9 cellular contexts compared by ENCODE assay signal in the genomic region with DNA sequence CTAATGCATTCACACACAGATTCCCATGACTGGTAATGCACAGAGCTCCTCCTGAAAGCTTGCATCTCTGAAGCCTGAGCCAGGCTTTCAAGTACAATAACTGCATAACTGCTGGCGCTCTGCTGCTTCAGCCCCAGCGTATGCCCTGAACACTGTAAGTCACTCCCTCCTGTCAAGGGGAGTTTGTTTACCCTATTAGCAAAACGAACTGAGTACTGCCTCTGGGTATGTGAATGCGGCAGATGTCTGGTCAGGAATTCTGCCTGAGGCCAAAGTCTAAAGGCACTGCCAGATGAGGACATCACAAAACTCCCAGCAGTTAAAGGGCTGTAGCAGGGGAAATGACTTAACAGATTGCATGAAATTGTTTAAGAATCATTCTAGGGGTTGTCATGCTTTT.
DNase-seq lines count a peak whose midpoint lies in the region; ATAC-seq and TF ChIP-seq lines count a peak whose summit lies in the region.
"Had no signal": no experiment of that assay in that cellular context is flagged by ENCODE, and none has a peak within 500 bp of the region (broad histone marks: within the 10 kb centered on the region; RNA-seq: fewer than 3 reads in every experiment).

No MANE protein-coding gene starts in this region.

- CTCF ChIA-PET in MCF 10A (lab: Yijun Ruan, JAX) = no interaction called here

- no TSS peak for BruUV-seq in MCF 10A (replicated peaks; lab: Mats Ljungman, UMichigan)

- H3K27ac ChIP-seq in breast epithelium = no peak overlapping the region
- no peak overlapping the region for H3K27ac ChIP-seq in caudate nucleus (ENCODE audit: low read depth, low read length)

- POLR2A ChIA-PET in MCF 10A (lab: Yijun Ruan, JAX) = interaction anchor here (0.6 kb wide), 1 partner anchor 68 kb away, joined by 3 read pairs; no protein-coding TSS in a partner anchor

- no peak overlapping the region for H3K27ac Mint-ChIP-seq in MCF 10A (ENCODE audit: low read depth, unreplicated experiment)

- H3K4me1 Mint-ChIP-seq in MCF 10A (ENCODE audit: insufficient read depth, unreplicated experiment) = no peaks in the 10 kb centered on the region

- no peak overlapping the region for H3K4me3 ChIP-seq in breast epithelium
- no peak overlapping the region for H3K4me3 ChIP-seq in fibroblast of mammary gland (ENCODE audit: control insufficient read depth, low read depth, low read length)

- peaks cover 0 to 12% of the 10 kb centered on the region in 2 donors for H3K9me3 ChIP-seq in breast epithelium

- no peaks in the 10 kb centered on the region for H3K27me3 ChIP-seq in breast epithelium

- DNase-seq in MCF 10A (ENCODE audit: unreplicated experiment) (peak; percentile 69), breast epithelium (ENCODE audit: low spot score in 2 of 2) (no peak), NCI-H774 (lab: John Stamatoyannopoulos, UW) (peak; percentile 60), fibroblast of mammary gland (ENCODE audit: low read depth) (peak; percentile 48), caudate nucleus (lab: John Stamatoyannopoulos, UW) (no peak), left ventricle myocardium superior (no peak)
- DNase-seq in stimulated activated naive CD4-positive, alpha-beta T cell treated with Interleukin-2 at 50 U/mL for 16 hours (lab: John Stamatoyannopoulos, UW) = no peak
- DNase-seq: activated CD4-positive, alpha-beta T cell treated with anti-CD3 and anti-CD28 coated beads for 48 hours had no signal

- no peaks in the 10 kb centered on the region for H3K36me3 ChIP-seq in breast epithelium

- no peak overlapping the region for H3K4me3 Mint-ChIP-seq in MCF 10A (ENCODE audit: unreplicated experiment)

- intact Hi-C loops in MCF 10A (cut with micrococcal nuclease) = no loop called here
- intact Hi-C loops in breast epithelium (cut with DNase I; ENCODE audit: low total_unique reads) = no loop called here
- intact Hi-C loops in left ventricle myocardium superior (cut with micrococcal nuclease) = no loop called here

- TF ChIP-seq CTCF in MCF 10A (IDR thresholded peaks at IDR 0.05; ENCODE audit: unreplicated experiment) (no peak), breast epithelium (IDR thresholded peaks at IDR 0.05) (no peak), fibroblast of mammary gland (conservative IDR thresholded peaks at IDR 0.05; ENCODE audit: control insufficient read depth, insufficient read depth, low read depth, low read length) (no peak)

- H3K9me3 Mint-ChIP-seq in MCF 10A (ENCODE audit: unreplicated experiment) = no peaks in the 10 kb centered on the region

- ATAC-seq in HG03460 (IDR thresholded peaks at IDR 0.05; ENCODE audit: unreplicated experiment) = no peak
- ATAC-seq in left ventricle myocardium superior = no peak

- no peak for TF ChIP-seq POLR2A in breast epithelium (IDR thresholded peaks at IDR 0.05)

- no peaks in the 10 kb centered on the region for H3K4me1 ChIP-seq in breast epithelium

- no peaks in the 10 kb centered on the region for H3K36me3 Mint-ChIP-seq in MCF 10A (ENCODE audit: insufficient read depth, unreplicated experiment)

- no peaks in the 10 kb centered on the region for H3K27me3 Mint-ChIP-seq in MCF 10A (ENCODE audit: insufficient read depth, unreplicated experiment)

Comparison
In these comparisons a context has a peak if more than half of its experiments do, and no peak if none do; other contexts are left out.
1. DNase-seq: peak in MCF 10A (single experiment), NCI-H774 (single experiment) and fibroblast of mammary gland (single experiment); none in breast epithelium (0 of 2), caudate nucleus (0 of 61), stimulated activated naive CD4-positive, alpha-beta T cell treated with Interleukin-2 at 50 U/mL for 16 hours (single experiment) and left ventricle myocardium superior (single experiment).